Comparison of ENCODE assay signal across 8 cellular contexts in genomic region chr14:24171422-24172260, GRCh38. TPM values are rescaled to one million over a fixed set of nuclear protein-coding genes. Genes with fewer than 3 reads are reported as not detected.
DNase-seq lines count a peak whose midpoint lies in the region; ATAC-seq and TF ChIP-seq lines count a peak whose summit lies in the region.

REC8 (plus strand) TSS chr14:24172080; CDS start chr14:24172553, 473 bp downstream.

- H3K9me3 Mint-ChIP-seq in CD4-positive, CD25-positive, alpha-beta regulatory T cell, result peaks cover 0 to 2% (median 0%) of the 10 kb centered on the region in 7 donors
- no peaks in the 10 kb centered on the region for H3K9me3 Mint-ChIP-seq in IgD-negative memory B cell
- no peaks in the 10 kb centered on the region for H3K9me3 Mint-ChIP-seq in chondrocyte (ENCODE audit: low read depth)

- H3K9me3 ChIP-seq in CD4-positive, CD25-positive, alpha-beta regulatory T cell (ENCODE audit: control insufficient read depth in 2 of 2, low read length in 2 of 2), result no peaks in the 10 kb centered on the region

- H3K4me1 Mint-ChIP-seq in CD4-positive, CD25-positive, alpha-beta regulatory T cell, result peaks cover 1 to 51% (median 30%) of the 10 kb centered on the region in 4 donors
- H3K4me1 Mint-ChIP-seq in IgD-negative memory B cell (peaks cover 11 to 18% (median 16%) of the 10 kb centered on the region in 3 donors), chondrocyte (ENCODE audit: low read depth) (no peaks in the 10 kb centered on the region)

- H3K36me3 ChIP-seq in CD4-positive, CD25-positive, alpha-beta regulatory T cell (ENCODE audit: control insufficient read depth, insufficient read depth, low read length), result peaks cover 18% of the 10 kb centered on the region

- peak; percentile 72 to 84 (median 74) for DNase-seq in CD4-positive, CD25-positive, alpha-beta regulatory T cell
- peak; percentile 94 for DNase-seq in GM20000 (ENCODE audit: low spot score)
- peak; percentile 38 to 57 for DNase-seq in activated CD4-positive, alpha-beta T cell treated with anti-CD3 and anti-CD28 coated beads for 4 hours
- DNase-seq in chondrocyte (ENCODE audit: low spot score), result peak; percentile 93
- peak; percentile 99 for DNase-seq in left kidney (ENCODE audit: low read depth, low spot score)
- peak; percentile 44 to 46 for DNase-seq in stimulated activated CD4-positive, alpha-beta T cell treated with anti-CD3 and anti-CD28 coated beads, Interleukin-2, amount 100 ng/mL, for 48 hours
- no peak for DNase-seq in glomerular visceral epithelial cell (ENCODE audit: extremely low spot score)

- H3K27me3 Mint-ChIP-seq in CD4-positive, CD25-positive, alpha-beta regulatory T cell, result peaks cover 5% of the 10 kb centered on the region
- H3K27me3 Mint-ChIP-seq in IgD-negative memory B cell (no peaks in the 10 kb centered on the region), chondrocyte (ENCODE audit: low read depth) (no peaks in the 10 kb centered on the region)

- ATAC-seq in CD4-positive, CD25-positive, alpha-beta regulatory T cell (ENCODE audit: low read depth in 2 of 2), result peak; percentile 74 to 82

- peak within 1 kb of the TSS; percentile 26 for H3K4me3 ChIP-seq in CD4-positive, CD25-positive, alpha-beta regulatory T cell (ENCODE audit: low read depth, low read length)

- peak within 1 kb of the TSS; percentile 76 to 91 (median 87) for H3K27ac Mint-ChIP-seq in CD4-positive, CD25-positive, alpha-beta regulatory T cell
- H3K27ac Mint-ChIP-seq in IgD-negative memory B cell (peak within 1 kb of the TSS; percentile 87 to 94 (median 89)), chondrocyte (ENCODE audit: unreplicated experiment) (no peak within 1 kb of the TSS)

- H3K4me3 Mint-ChIP-seq in CD4-positive, CD25-positive, alpha-beta regulatory T cell, result peak within 1 kb of the TSS; percentile 83 to 96 (median 92)
- H3K4me3 Mint-ChIP-seq in IgD-negative memory B cell (peak within 1 kb of the TSS; percentile 84 to 98 (median 94)), chondrocyte (ENCODE audit: unreplicated experiment) (peak within 1 kb of the TSS; percentile 55)

- no peaks in the 10 kb centered on the region for H3K27me3 ChIP-seq in CD4-positive, CD25-positive, alpha-beta regulatory T cell (ENCODE audit: control insufficient read depth, insufficient read depth, low read length)

- TF ChIP-seq CTCF in GM20000 (IDR thresholded peaks at IDR 0.05; ENCODE audit: extremely low read depth, missing control alignments), result no peak
- TF ChIP-seq CTCF in chondrocyte (IDR thresholded peaks at IDR 0.05), result no peak

- peaks cover 16% of the 10 kb centered on the region for H3K4me1 ChIP-seq in CD4-positive, CD25-positive, alpha-beta regulatory T cell (ENCODE audit: control insufficient read depth, insufficient read depth, low read length, poor library complexity, severe bottlenecking)

- peak within 1 kb of the TSS; percentile 65 for H3K27ac ChIP-seq in CD4-positive, CD25-positive, alpha-beta regulatory T cell (ENCODE audit: insufficient read depth, low read length, poor library complexity, severe bottlenecking)

- peaks cover 27% of the 10 kb centered on the region for H3K36me3 Mint-ChIP-seq in CD4-positive, CD25-positive, alpha-beta regulatory T cell
- H3K36me3 Mint-ChIP-seq in IgD-negative memory B cell (peaks cover 8% of the 10 kb centered on the region), chondrocyte (ENCODE audit: low read depth) (peaks cover 14% of the 10 kb centered on the region)

RNA-seq across cellular contexts. Expression of gene REC8, which starts in this region (rescaled TPM):
- 145 TPM for total RNA-seq in CD4-positive, CD25-positive, alpha-beta regulatory T cell
- 10 to 100 TPM in 3 of 4 donors, 1 to 10 TPM in 1; 9.7 to 16.1 (median 12.0) TPM for polyA plus RNA-seq in CD4-positive, CD25-positive, alpha-beta regulatory T cell
- 12.5 TPM for polyA plus RNA-seq in IgD-negative memory B cell
- 4.4 to 7.9 TPM (median 5.0 TPM) in 3 replicates for total RNA-seq in chondrocyte

Comparison
In these comparisons a context has a peak if more than half of its experiments do, and no peak if none do; other contexts are left out.
1. RNA of gene REC8 (total RNA-seq): 145 TPM in CD4-positive, CD25-positive, alpha-beta regulatory T cell (single experiment); 4.4 to 7.9 TPM in chondrocyte; every median in the first group is over 10 times any median in the second.
2. Peak in every context shown above with its lines, with median percentiles within 50 percentile points of each other: H3K4me3 Mint-ChIP-seq.